ENCODE assay signal across 24 cellular contexts in genomic region chr1:161790587-161791317, GRCh38.
"Had no signal": no experiment of that assay in that cellular context is flagged by ENCODE, and none has a peak within 500 bp of the region (broad histone marks: within the 10 kb centered on the region; RNA-seq: fewer than 3 reads in every experiment).

No MANE protein-coding gene starts in this region.

- H3K36me3 ChIP-seq: neural progenitor cell had no signal

- H3K4me1 Mint-ChIP-seq: neural progenitor cell had no signal

- ATAC-seq: gastrocnemius medialis; heart left ventricle; left lobe of liver; mucosa of descending colon; sciatic nerve; stimulated activated effector memory CD8-positive, alpha-beta T cell treated with anti-CD3 and anti-CD28 coated beads, Interleukin-12 subunit alpha, Interleukin-12 subunit beta, amount 100 ng/mL, for 72 hours had no signal

- H3K4me2 ChIP-seq: hepatocyte, neural progenitor cell had no signal

- H3K27ac Mint-ChIP-seq: mesothelial cell of epicardium; nephron; neural progenitor cell; progenitor cell of endocrine pancreas; stimulated activated effector memory CD8-positive, alpha-beta T cell treated with anti-CD3 and anti-CD28 coated beads, Interleukin-12 subunit alpha, Interleukin-12 subunit beta, amount 100 ng/mL, for 72 hours; type B pancreatic cell had no signal

- H3K27me3 Mint-ChIP-seq: naive B cell, progenitor cell of endocrine pancreas, type B pancreatic cell had no signal

- H3K9me3 Mint-ChIP-seq: mesothelial cell of epicardium; naive B cell; nephron; neural progenitor cell; stimulated activated effector memory CD8-positive, alpha-beta T cell treated with anti-CD3 and anti-CD28 coated beads, Interleukin-12 subunit alpha, Interleukin-12 subunit beta, amount 100 ng/mL, for 72 hours; type B pancreatic cell had no signal

- H3K27me3 ChIP-seq: gastrocnemius medialis, heart left ventricle, hepatocyte, neural progenitor cell, stomach, testis, tibial artery had no signal

- H3K27ac ChIP-seq: gastrocnemius medialis, heart left ventricle, hepatocyte, neural progenitor cell, parathyroid adenoma, stomach, testis, tibial artery had no signal

- H3K4me3 Mint-ChIP-seq: mesothelial cell of epicardium; naive B cell; nephron; neural progenitor cell; stimulated activated effector memory CD8-positive, alpha-beta T cell treated with anti-CD3 and anti-CD28 coated beads, Interleukin-12 subunit alpha, Interleukin-12 subunit beta, amount 100 ng/mL, for 72 hours; type B pancreatic cell had no signal

- DNase-seq: cortex of kidney; gastrocnemius medialis; heart left ventricle; kidney; mesenchymal stem cell; mucosa of descending colon; naive B cell; stimulated activated CD4-positive, alpha-beta T cell treated with anti-CD3 and anti-CD28 coated beads, Interleukin-2, amount 100 ng/mL, for 24 hours; stimulated activated CD4-positive, alpha-beta T cell treated with anti-CD3 and anti-CD28 coated beads, Interleukin-4, amount 100 ng/mL, for 24 hours; stimulated activated naive CD4-positive, alpha-beta T cell treated with Interleukin-2 at 50 U/mL for 16 hours; stomach; testis; tibial artery had no signal

- H3K4me1 ChIP-seq: gastrocnemius medialis, heart left ventricle, neural progenitor cell, parathyroid adenoma, testis, tibial artery had no signal

- H3K9me3 ChIP-seq: gastrocnemius medialis, heart left ventricle, mucosa of descending colon, stomach, testis, tibial artery had no signal

- H3K4me3 ChIP-seq: gastrocnemius medialis, heart left ventricle, hepatocyte, lung, mucosa of descending colon, neural progenitor cell, stomach, testis, tibial artery had no signal

- H3K9ac ChIP-seq: neural progenitor cell, parathyroid adenoma had no signal
